In the genomic region with DNA sequence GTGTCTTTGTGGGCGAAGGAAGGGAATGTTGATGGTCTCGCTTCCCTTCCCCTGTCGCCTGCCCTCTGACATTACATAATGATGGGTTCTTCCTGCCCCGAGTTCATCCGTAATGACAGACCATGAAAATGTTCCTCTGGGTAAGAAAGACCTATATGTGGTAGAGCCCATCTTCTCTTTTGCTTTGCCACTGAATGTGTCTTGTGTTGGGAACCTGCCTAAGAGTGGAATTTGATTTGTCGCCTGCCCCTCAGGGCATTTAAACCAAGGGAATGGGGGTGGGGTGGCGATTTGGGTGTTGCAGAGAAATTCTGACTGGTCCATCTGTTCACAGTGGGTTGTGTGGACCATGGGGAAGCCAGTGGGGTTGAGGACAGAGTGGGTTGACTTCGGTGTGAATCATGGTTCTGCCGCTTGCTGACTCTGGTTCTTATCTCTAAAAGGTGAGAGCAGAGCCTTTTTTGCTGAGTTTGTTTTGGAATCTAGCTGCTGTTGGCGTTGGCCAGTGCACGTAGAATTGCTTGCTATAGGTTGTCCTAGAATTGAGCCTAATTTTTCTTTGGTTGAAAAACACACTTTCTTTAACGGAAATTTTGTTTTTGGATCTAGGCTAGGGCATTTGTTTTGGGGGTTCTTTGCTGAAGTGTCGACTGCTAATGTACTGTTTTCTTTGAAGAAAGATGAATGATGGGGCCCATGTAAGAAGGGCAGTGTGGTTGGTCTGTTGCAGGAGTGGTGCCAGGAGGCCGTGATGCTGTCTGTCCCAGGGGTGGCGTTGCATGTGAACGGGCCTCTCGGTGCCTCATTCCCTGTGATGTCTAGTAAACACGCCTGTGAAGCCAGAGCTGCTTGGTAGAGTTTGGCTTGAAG, we compare ENCODE assay signal across 8 cellular contexts. TPM values are rescaled to one million over a fixed set of nuclear protein-coding genes. Genes with fewer than 3 reads are reported as not detected.
DNase-seq lines count a peak whose midpoint lies in the region; ATAC-seq and TF ChIP-seq lines count a peak whose summit lies in the region.

No MANE protein-coding gene starts in this region.

- no peaks in the 10 kb centered on the region for H3K79me2 ChIP-seq in SU-DHL-6 (ENCODE audit: insufficient read depth, low read length)
- H3K79me2 ChIP-seq in osteoblast (ENCODE audit: insufficient read depth, low read length): peaks cover 49% of the 10 kb centered on the region

- H3K4me2 ChIP-seq in SU-DHL-6 (ENCODE audit: low read depth, low read length, poor library complexity, severe bottlenecking) (peak overlapping the region; percentile 76), osteoblast (ENCODE audit: insufficient read depth, low read length) (peak overlapping the region; percentile 98)

- H3K27me3 ChIP-seq in SU-DHL-6 (ENCODE audit: low read length) (no peaks in the 10 kb centered on the region), osteoblast (ENCODE audit: insufficient read depth, low read length) (peaks cover 2% of the 10 kb centered on the region)

- H4K20me1 ChIP-seq in SU-DHL-6 (ENCODE audit: low read depth, low read length) (no peaks in the 10 kb centered on the region), osteoblast (ENCODE audit: insufficient read depth, low read length) (peaks cover 16% of the 10 kb centered on the region)

- peak overlapping the region; percentile 57 for H3K4me3 ChIP-seq in SU-DHL-6 (ENCODE audit: insufficient read depth, low read length, poor library complexity, severe bottlenecking)
- peak overlapping the region; percentile 94 for H3K4me3 ChIP-seq in osteoblast (ENCODE audit: insufficient read depth, low read length)

- no peaks in the 10 kb centered on the region for H3K36me3 ChIP-seq in SU-DHL-6 (ENCODE audit: low read length)
- no peaks in the 10 kb centered on the region for H3K36me3 ChIP-seq in osteoblast (ENCODE audit: insufficient read depth, low read length)

- no peaks in the 10 kb centered on the region for H3K9me2 ChIP-seq in SU-DHL-6 (replicated peaks; ENCODE audit: insufficient read depth, low read length)

- H3K4me1 Mint-ChIP-seq in endothelial cell (ENCODE audit: unreplicated experiment): peaks cover 11% of the 10 kb centered on the region

- H3K4me3 Mint-ChIP-seq in endothelial cell (ENCODE audit: unreplicated experiment): peak overlapping the region; percentile 98

- peak overlapping the region; percentile 88 for H3K27ac Mint-ChIP-seq in endothelial cell (ENCODE audit: unreplicated experiment)

- no peak for TF ChIP-seq CTCF in SU-DHL-6 (IDR thresholded peaks at IDR 0.05; ENCODE audit: insufficient read depth, low read length, poor library complexity, severe bottlenecking)
- TF ChIP-seq CTCF in endothelial cell (IDR thresholded peaks at IDR 0.05; ENCODE audit: unreplicated experiment): no peak
- no peak for TF ChIP-seq CTCF in osteoblast (IDR thresholded peaks at IDR 0.05; ENCODE audit: extremely low read depth, low read depth, low read length)

- H3K9me3 ChIP-seq in SU-DHL-6 (ENCODE audit: insufficient read depth, low read length) (no peaks in the 10 kb centered on the region), osteoblast (ENCODE audit: low read depth, low read length) (no peaks in the 10 kb centered on the region)

- H3K9me3 Mint-ChIP-seq in endothelial cell (ENCODE audit: unreplicated experiment): no peaks in the 10 kb centered on the region

- H3K27ac ChIP-seq in SU-DHL-6 (ENCODE audit: low read depth, low read length) (no peak overlapping the region), osteoblast (ENCODE audit: low read depth, low read length) (peak overlapping the region; percentile 40)

- DNase-seq in activated naive CD4-positive, alpha-beta T cell treated with Interleukin-2 at 50 U/mL for 16 hours: peak; percentile 54
- no peak for DNase-seq in activated naive CD4-positive, alpha-beta T cell treated with anti-CD3 and anti-CD28 coated beads, Interleukin-2, amount 50 U/mL, for 16 hours
- no peak for DNase-seq in endothelial cell (ENCODE audit: low spot score)
- peak; percentile 58 for DNase-seq in osteoblast (ENCODE audit: insufficient read length, low spot score, missing footprints)
- no peak for DNase-seq in globus pallidus (ENCODE audit: low spot score)

- peaks cover 16% of the 10 kb centered on the region for H3K4me1 ChIP-seq in osteoblast (ENCODE audit: insufficient read depth, low read length)

- peaks cover 3% of the 10 kb centered on the region for H3K27me3 Mint-ChIP-seq in endothelial cell (ENCODE audit: unreplicated experiment)

- H3K36me3 Mint-ChIP-seq in endothelial cell (ENCODE audit: low read depth, unreplicated experiment): peaks cover 3% of the 10 kb centered on the region

- ATAC-seq in GM18907 (IDR thresholded peaks at IDR 0.05; ENCODE audit: unreplicated experiment) (no peak), HG02885 (IDR thresholded peaks at IDR 0.05; ENCODE audit: poor library complexity, unreplicated experiment) (no peak)

- H3K9ac ChIP-seq in SU-DHL-6 (ENCODE audit: low read length): peak overlapping the region; percentile 59

- 0 out of 2 replicates have a peak, but pooled peaks cover 4% of the 10 kb centered on the region for H3F3A ChIP-seq in SU-DHL-6 (ENCODE audit: insufficient read depth)

- H2AFZ ChIP-seq in SU-DHL-6 (ENCODE audit: low read depth, low read length, severe bottlenecking): peak overlapping the region; percentile 25
- H2AFZ ChIP-seq in osteoblast (ENCODE audit: low read length): peak overlapping the region; percentile 70

RNA-seq across cellular contexts. Expression of a gene that starts 1.3 kb away (rescaled TPM):
- total RNA-seq in endothelial cell (ENCODE audit: unreplicated experiment) (26.8 TPM), osteoblast (25.7 and 25.9 TPM in 2 replicates)

Comparison
In these comparisons a context has a peak if more than half of its experiments do, and no peak if none do; other contexts are left out.
1. DNase-seq: peak in activated naive CD4-positive, alpha-beta T cell treated with Interleukin-2 at 50 U/mL for 16 hours (single experiment) and osteoblast (single experiment); none in activated naive CD4-positive, alpha-beta T cell treated with anti-CD3 and anti-CD28 coated beads, Interleukin-2, amount 50 U/mL, for 16 hours (single experiment), endothelial cell (single experiment) and globus pallidus (single experiment).